Comparison of ENCODE assay signal across 25 cellular contexts in genomic region chr16:14358697-14359305, GRCh38.
DNase-seq lines count a peak whose midpoint lies in the region; ATAC-seq and TF ChIP-seq lines count a peak whose summit lies in the region.
"Had no signal": no experiment of that assay in that cellular context is flagged by ENCODE, and none has a peak within 500 bp of the region (broad histone marks: within the 10 kb centered on the region; RNA-seq: fewer than 3 reads in every experiment).

No MANE protein-coding gene starts in this region.

- H3K27me3 ChIP-seq in BLaER1 treated with 17β-estradiol and CSF1 and Interleukin-3, amounts not matched to agents 10 nM and 100 nM, result no peaks in the 10 kb centered on the region
- H3K27me3 ChIP-seq in Karpas-422 (ENCODE audit: low read length) (no peaks in the 10 kb centered on the region), RWPE2 (ENCODE audit: insufficient read depth, poor library complexity, severe bottlenecking) (no peaks in the 10 kb centered on the region), right cardiac atrium (ENCODE audit: control insufficient read depth, insufficient read depth) (no peaks in the 10 kb centered on the region), osteoblast (ENCODE audit: insufficient read depth, low read length) (no peaks in the 10 kb centered on the region), ovary (no peaks in the 10 kb centered on the region)
- H3K27me3 ChIP-seq: Peyer's patch, uterus had no signal

- intact Hi-C loops in right cardiac atrium (cut with DNase I) (no loop called here), ovary (cut with DNase I) (no loop called here)

- H3K79me2 ChIP-seq in Karpas-422 (ENCODE audit: low read length) (no peaks in the 10 kb centered on the region), osteoblast (ENCODE audit: insufficient read depth, low read length) (no peaks in the 10 kb centered on the region)

- peak overlapping the region in 9 of 11 experiments; percentile 84 to 98 (median 94); a peak in 18 of 22 replicates for H3K27ac ChIP-seq in BLaER1 treated with 17β-estradiol and CSF1 and Interleukin-3, amounts not matched to agents 10 nM and 100 nM
- no peak overlapping the region; the same call in 1 of the 2 replicates for H3K27ac ChIP-seq in Karpas-422 (ENCODE audit: low read length)
- H3K27ac ChIP-seq in RWPE2 (ENCODE audit: poor library complexity, severe bottlenecking), result peak overlapping the region; percentile 63
- H3K27ac ChIP-seq in right cardiac atrium (ENCODE audit: low read length), result no peak overlapping the region
- no peak overlapping the region for H3K27ac ChIP-seq in osteoblast (ENCODE audit: low read depth, low read length)
- H3K27ac ChIP-seq in ovary, result no peak overlapping the region
- H3K27ac ChIP-seq: coronary artery, Peyer's patch, spleen, uterus had no signal

- ATAC-seq in RWPE2 (ENCODE audit: low read depth) (peak; percentile 91), right cardiac atrium (peak; percentile 50 to 84)
- ATAC-seq: stimulated activated effector memory CD8-positive, alpha-beta T cell treated with anti-CD3 and anti-CD28 coated beads, Interleukin-12 subunit alpha, Interleukin-12 subunit beta, amount 100 ng/mL, for 72 hours had no signal

- peak overlapping the region; percentile 70 to 93 (median 88) for H3K4me2 ChIP-seq in BLaER1 treated with 17β-estradiol and CSF1 and Interleukin-3, amounts not matched to agents 10 nM and 100 nM
- H3K4me2 ChIP-seq in Karpas-422 (ENCODE audit: low read depth, low read length, poor library complexity, severe bottlenecking) (no peak overlapping the region), osteoblast (ENCODE audit: insufficient read depth, low read length) (no peak overlapping the region)
- H3K4me2 ChIP-seq: SK-N-SH had no signal

- H3K36me3 ChIP-seq in BLaER1 treated with 17β-estradiol and CSF1 and Interleukin-3, amounts not matched to agents 10 nM and 100 nM, result no peaks in the 10 kb centered on the region
- H3K36me3 ChIP-seq in Karpas-422 (ENCODE audit: insufficient read depth, low read length) (no peaks in the 10 kb centered on the region), RWPE2 (ENCODE audit: low read depth) (no peaks in the 10 kb centered on the region), osteoblast (ENCODE audit: insufficient read depth, low read length) (no peaks in the 10 kb centered on the region), ovary (no peaks in the 10 kb centered on the region)
- H3K36me3 ChIP-seq: Peyer's patch, spleen, uterus had no signal

- H3K9ac ChIP-seq in BLaER1 treated with 17β-estradiol and CSF1 and Interleukin-3, amounts not matched to agents 10 nM and 100 nM, result peak overlapping the region in 7 of 11 experiments; percentile 6 to 33 (median 21); a peak in 4 of 22 replicates
- peak overlapping the region; percentile 27; the same call in 1 of the 2 replicates for H3K9ac ChIP-seq in Karpas-422 (ENCODE audit: low read length)
- H3K9ac ChIP-seq: SK-N-SH had no signal

- no peak overlapping the region for H2AFZ ChIP-seq in Karpas-422 (ENCODE audit: low read length)
- no peak overlapping the region for H2AFZ ChIP-seq in osteoblast (ENCODE audit: low read length)

- 55% methylated on average over 4 of the region's 4 CpGs for WGBS in right cardiac atrium
- 68 to 91% (median 73%) methylated on average over 4 of the region's 4 CpGs for WGBS in ovary, 3 donors

- no peak for TF ChIP-seq POLR2A in ovary (IDR thresholded peaks at IDR 0.05)

- H3K4me1 ChIP-seq in BLaER1 treated with 17β-estradiol and CSF1 and Interleukin-3, amounts not matched to agents 10 nM and 100 nM, result peaks cover 59 to 88% (median 86%) of the 10 kb centered on the region in 10 experiments
- H3K4me1 ChIP-seq in Karpas-422 (ENCODE audit: low read length), result peaks cover 73% of the 10 kb centered on the region
- peaks cover 22% of the 10 kb centered on the region for H3K4me1 ChIP-seq in RWPE2 (ENCODE audit: insufficient read depth, poor library complexity, severe bottlenecking)
- H3K4me1 ChIP-seq in right cardiac atrium (ENCODE audit: control insufficient read depth, insufficient read depth, low read length), result no peaks in the 10 kb centered on the region
- H3K4me1 ChIP-seq in osteoblast (ENCODE audit: insufficient read depth, low read length), result peaks cover 17% of the 10 kb centered on the region
- H3K4me1 ChIP-seq in ovary (ENCODE audit: insufficient read depth), result peaks cover 4% of the 10 kb centered on the region
- H3K4me1 ChIP-seq: Peyer's patch, uterus had no signal

- no peak overlapping the region; a peak in 1 of 20 replicates for H3K4me3 ChIP-seq in BLaER1 treated with 17β-estradiol and CSF1 and Interleukin-3, amounts not matched to agents 10 nM and 100 nM
- H3K4me3 ChIP-seq in Karpas-422 (ENCODE audit: low read length) (no peak overlapping the region), RWPE2 (ENCODE audit: severe bottlenecking) (no peak overlapping the region), right cardiac atrium (ENCODE audit: low read length) (no peak overlapping the region), osteoblast (ENCODE audit: insufficient read depth, low read length) (no peak overlapping the region), ovary (no peak overlapping the region)
- H3K4me3 ChIP-seq: coronary artery, Peyer's patch, spleen, uterus had no signal

- TF ChIP-seq CTCF in RWPE2 (IDR thresholded peaks at IDR 0.05; ENCODE audit: poor library complexity, severe bottlenecking) (no peak), osteoblast (IDR thresholded peaks at IDR 0.05; ENCODE audit: extremely low read depth, low read depth, low read length) (no peak), ovary (IDR thresholded peaks at IDR 0.05) (no peak)

- no peaks in the 10 kb centered on the region for H3K9me2 ChIP-seq in Karpas-422 (replicated peaks; ENCODE audit: insufficient read depth, low read length)
- H3K9me2 ChIP-seq: SK-N-SH had no signal

- H4K20me1 ChIP-seq in BLaER1 treated with 17β-estradiol and CSF1 and Interleukin-3, amounts not matched to agents 10 nM and 100 nM, result no peaks in the 10 kb centered on the region
- H4K20me1 ChIP-seq in Karpas-422 (ENCODE audit: insufficient read depth, low read depth, low read length), result no peaks in the 10 kb centered on the region
- H4K20me1 ChIP-seq in osteoblast (ENCODE audit: insufficient read depth, low read length), result no peaks in the 10 kb centered on the region

- no peak for TF ChIP-seq EP300 in ovary (IDR thresholded peaks at IDR 0.05)

- DNase-seq in Karpas-422 (no peak), RWPE2 (ENCODE audit: low spot score) (peak; percentile 91), right cardiac atrium (peak in 1 of 3 donors; percentile 65), NCI-H146 (lab: John Stamatoyannopoulos, UW) (no peak), osteoblast (ENCODE audit: insufficient read length, low spot score, missing footprints) (no peak), ovary (no peak)
- DNase-seq in activated effector memory CD4-positive, alpha-beta T cell treated with Interleukin-2 at 50 U/mL for 16 hours, result no peak
- DNase-seq: activated CD4-positive, alpha-beta T cell treated with anti-CD3 and anti-CD28 coated beads for 48 hours; activated naive CD4-positive, alpha-beta T cell treated with anti-CD3 and anti-CD28 coated beads, Interleukin-2, amount 10 ng/mL, durations not matched to agents 7 days and 5 days; activated T-cell treated with anti-CD3 and anti-CD28 coated beads, Interleukin-2, amount 50 U/mL, for 48 hours; amniotic stem cell; endodermal cell; H9; naive B cell; NCI-H1092; NCI-H2029 treated with DMSO at 0.1 percent for 48 hours; Peyer's patch; retina; SK-N-SH; spleen; stimulated activated CD4-positive, alpha-beta T cell treated with anti-CD3 and anti-CD28 coated beads, Interleukin-2, amount 100 ng/mL, for 48 hours; uterus had no signal

- H3K9me3 ChIP-seq in BLaER1 treated with 17β-estradiol and CSF1 and Interleukin-3, amounts not matched to agents 10 nM and 100 nM (replicated peaks in 1 of 11), result no peaks in the 10 kb centered on the region
- H3K9me3 ChIP-seq in Karpas-422 (ENCODE audit: low read length) (no peaks in the 10 kb centered on the region), RWPE2 (ENCODE audit: severe bottlenecking) (no peaks in the 10 kb centered on the region), right cardiac atrium (ENCODE audit: control insufficient read depth, low read length) (no peaks in the 10 kb centered on the region), osteoblast (ENCODE audit: low read depth, low read length) (no peaks in the 10 kb centered on the region), ovary (no peaks in the 10 kb centered on the region)
- H3K9me3 ChIP-seq: Peyer's patch, SK-N-SH, spleen, uterus had no signal

Comparison
In these comparisons a context has a peak if more than half of its experiments do, and no peak if none do; other contexts are left out.
1. H3K27ac ChIP-seq: peak in BLaER1 treated with 17β-estradiol and CSF1 and Interleukin-3, amounts not matched to agents 10 nM and 100 nM (9 of 11) and RWPE2 (single experiment); none in Karpas-422 (single experiment), right cardiac atrium (single experiment), osteoblast (single experiment) and ovary (0 of 2).
2. H3K4me2 ChIP-seq: peak in BLaER1 treated with 17β-estradiol and CSF1 and Interleukin-3, amounts not matched to agents 10 nM and 100 nM (11 of 11); none in Karpas-422 (single experiment) and osteoblast (single experiment).